13 cellular contexts compared by ENCODE assay signal in genomic region chr17:63189082-63189481, GRCh38.
DNase-seq lines count a peak whose midpoint lies in the region; FAIRE-seq and TF ChIP-seq lines count a peak whose summit lies in the region.
"Had no signal": no experiment of that assay in that cellular context is flagged by ENCODE, and none has a peak within 500 bp of the region (broad histone marks: within the 10 kb centered on the region; RNA-seq: fewer than 3 reads in every experiment).

No MANE protein-coding gene starts in this region.

- no peak for TF ChIP-seq POLR2A in H54 (IDR thresholded peaks at IDR 0.05; ENCODE audit: low read depth, low read length)
- TF ChIP-seq POLR2A in testis (IDR thresholded peaks at IDR 0.05), result no peak

- TF ChIP-seq CTCF in testis (IDR thresholded peaks at IDR 0.05) (no peak), MM.1S (IDR thresholded peaks at IDR 0.05; ENCODE audit: low read length) (no peak)

- no peak overlapping the region for H3K9ac ChIP-seq in MM.1S (ENCODE audit: low read length)

- no peaks in the 10 kb centered on the region for H3K36me3 ChIP-seq in testis (ENCODE audit: low read depth, missing control alignments)
- H3K36me3 ChIP-seq in MM.1S (replicated peaks; ENCODE audit: insufficient read depth, low read length), result no peaks in the 10 kb centered on the region

- H3K79me2 ChIP-seq in MM.1S (ENCODE audit: low read length), result no peaks in the 10 kb centered on the region

- no peak overlapping the region for H2AFZ ChIP-seq in MM.1S (ENCODE audit: low read length)

- DNase-seq in H54 (ENCODE audit: insufficient read length, low spot score), result no peak
- peak; percentile 8 for DNase-seq in RPMI8226
- no peak for DNase-seq in epithelial cell of prostate (ENCODE audit: low read depth, low spot score)
- peak; percentile 11 for DNase-seq in skeletal muscle cell (ENCODE audit: low read depth)
- DNase-seq in middle frontal gyrus (ENCODE audit: extremely low spot score, low spot score), result no peak
- no peak for DNase-seq in testis
- no peak for DNase-seq in stimulated activated CD4-positive, alpha-beta T cell treated with anti-CD3 and anti-CD28 coated beads, Interleukin-12 subunit alpha, Interleukin-12 subunit beta, amount 100 ng/mL, for 4 hours
- no peak for DNase-seq in MM.1S
- DNase-seq: COR-L47, NCI-H1694 treated with DMSO at 0.1 percent for 48 hours, NCI-H748 treated with DMSO at 0.1 percent for 48 hours had no signal

- no peaks in the 10 kb centered on the region for H4K20me1 ChIP-seq in MM.1S (ENCODE audit: insufficient read depth, low read length)

- no peaks in the 10 kb centered on the region for H3K27me3 ChIP-seq in testis
- H3K27me3 ChIP-seq in MM.1S (replicated peaks; ENCODE audit: insufficient read depth, low read length), result no peaks in the 10 kb centered on the region

- no peaks in the 10 kb centered on the region for H3K4me1 ChIP-seq in testis
- no peaks in the 10 kb centered on the region for H3K4me1 ChIP-seq in MM.1S (ENCODE audit: low read length)

- no peaks in the 10 kb centered on the region for H3K9me2 ChIP-seq in MM.1S (replicated peaks; ENCODE audit: insufficient read depth, low read length)

- peaks cover 13% of the 10 kb centered on the region for H3F3A ChIP-seq in MM.1S (ENCODE audit: insufficient read depth, low read length)

- intact Hi-C loops in testis (cut with DNase I; ENCODE audit: low total_unique reads), result no loop called here

- no peak overlapping the region for H3K4me2 ChIP-seq in MM.1S (ENCODE audit: low read depth, low read length)

- H3K27ac ChIP-seq in epithelial cell of prostate, result peak overlapping the region; percentile 22
- no peak overlapping the region for H3K27ac ChIP-seq in testis
- H3K27ac ChIP-seq in MM.1S (ENCODE audit: low read length), result no peak overlapping the region
- H3K27ac ChIP-seq: SK-N-MC had no signal

- no peak overlapping the region for H3K4me3 ChIP-seq in skeletal muscle cell (ENCODE audit: low read depth, low read length)
- no peak overlapping the region for H3K4me3 ChIP-seq in testis
- H3K4me3 ChIP-seq in MM.1S (ENCODE audit: low read length), result no peak overlapping the region
- H3K4me3 ChIP-seq: SK-N-MC had no signal

- H3K9me3 ChIP-seq in testis (no peaks in the 10 kb centered on the region), MM.1S (replicated peaks; ENCODE audit: insufficient read depth, low read length) (no peaks in the 10 kb centered on the region)

- peak; percentile 98 for FAIRE-seq in H54 (lab: Jason Lieb, UNC)
- FAIRE-seq: colon had no signal

Comparison
In these comparisons a context has a peak if more than half of its experiments do, and no peak if none do; other contexts are left out.
1. DNase-seq: peak in RPMI8226 (single experiment) and skeletal muscle cell (single experiment); none in H54 (single experiment), epithelial cell of prostate (single experiment), middle frontal gyrus (single experiment), testis (single experiment), stimulated activated CD4-positive, alpha-beta T cell treated with anti-CD3 and anti-CD28 coated beads, Interleukin-12 subunit alpha, Interleukin-12 subunit beta, amount 100 ng/mL, for 4 hours (single experiment) and MM.1S (single experiment).